ENCODE assay signal across 8 cellular contexts in genomic region chr6:105401247-105402089, GRCh38. TPM values are rescaled to one million over a fixed set of nuclear protein-coding genes. Genes with fewer than 3 reads are reported as not detected.
DNase-seq lines count a peak whose midpoint lies in the region; ATAC-seq and TF ChIP-seq lines count a peak whose summit lies in the region.

No MANE protein-coding gene starts in this region.

- H3K4me1 Mint-ChIP-seq in endodermal cell: peaks cover 41% of the 10 kb centered on the region

- H3K27ac Mint-ChIP-seq in endodermal cell: peak overlapping the region; percentile 91

- 49 to 56% methylated on average over 6 to 8 of the region's 8 CpGs for WGBS in endodermal cell (ENCODE audit: insufficient coverage in 1 of 2, insufficient read length in 1 of 2), 2 experiments
- no CpG with 5 or more reads among the region's 8 CpGs for WGBS in neuronal stem cell (ENCODE audit: extremely low coverage in 2 of 2, insufficient read length in 2 of 2, insufficient replicate concordance in 1 of 2), 2 donors

- H3K4me3 ChIP-seq in endodermal cell (ENCODE audit: low read length): peak overlapping the region; percentile 91
- H3K4me3 ChIP-seq in neuronal stem cell (ENCODE audit: low read length in 2 of 2): peak overlapping the region; percentile 86 to 97

- no peaks in the 10 kb centered on the region for H3K9me3 ChIP-seq in endodermal cell (ENCODE audit: control insufficient read depth, low read length)
- no peaks in the 10 kb centered on the region for H3K9me3 ChIP-seq in neuronal stem cell (replicated peaks in 1 of 2; ENCODE audit: control insufficient read depth in 2 of 2, insufficient read depth in 1 of 2, low read depth in 1 of 2, low read length in 2 of 2)

- H3K4me3 Mint-ChIP-seq in endodermal cell: peak overlapping the region; percentile 85

- no peaks in the 10 kb centered on the region for H3K9me3 Mint-ChIP-seq in endodermal cell

- H3K36me3 ChIP-seq in endodermal cell (ENCODE audit: control insufficient read depth, insufficient read depth, low read length) (no peaks in the 10 kb centered on the region), neuronal stem cell (replicated peaks in 1 of 2; ENCODE audit: control insufficient read depth in 2 of 2, insufficient read depth in 2 of 2, low read length in 2 of 2) (peaks cover 0 to 6% of the 10 kb centered on the region in 2 donors)

- H3K9ac ChIP-seq in endodermal cell (ENCODE audit: extremely low read depth, low read length, poor library complexity, severe bottlenecking): peak overlapping the region; percentile 61
- H3K9ac ChIP-seq in neuronal stem cell (ENCODE audit: low read depth, low read length, poor library complexity): no peak overlapping the region

- H3K27me3 ChIP-seq in endodermal cell (ENCODE audit: control insufficient read depth, insufficient read depth, low read length, poor library complexity, severe bottlenecking): peaks cover 20% of the 10 kb centered on the region
- peaks cover 0 to 8% (median 8%) of the 10 kb centered on the region in 3 experiments for H3K27me3 ChIP-seq in neuronal stem cell (ENCODE audit: control insufficient read depth in 3 of 3, insufficient read depth in 3 of 3, low read depth in 1 of 3, low read length in 3 of 3)

- ATAC-seq in HG03139 (IDR thresholded peaks at IDR 0.05; ENCODE audit: unreplicated experiment) (no peak), HG02884 (IDR thresholded peaks at IDR 0.05; ENCODE audit: unreplicated experiment) (no peak), HG03442 (IDR thresholded peaks at IDR 0.05; ENCODE audit: unreplicated experiment) (no peak)

- no peak overlapping the region for H3K14ac ChIP-seq in neuronal stem cell (ENCODE audit: low read length)

- no peak overlapping the region for H4K8ac ChIP-seq in neuronal stem cell (ENCODE audit: low read depth, low read length)

- H2AFZ ChIP-seq in neuronal stem cell (ENCODE audit: low read length): peak overlapping the region; percentile 98

- H4K91ac ChIP-seq in neuronal stem cell (ENCODE audit: low read depth, low read length, poor library complexity): no peak overlapping the region

- DNase-seq in COR-L47 (lab: John Stamatoyannopoulos, UW) (peak; percentile 3), NCI-H69 (lab: John Stamatoyannopoulos, UW) (peak; percentile 38), endodermal cell (no peak), neuronal stem cell (ENCODE audit: low spot score) (no peak), HuH-7.5 (ENCODE audit: low spot score) (no peak)

- H3K18ac ChIP-seq in neuronal stem cell (ENCODE audit: low read length): no peak overlapping the region

- no peak overlapping the region for H2BK12ac ChIP-seq in neuronal stem cell (ENCODE audit: low read length)

- no peak for TF ChIP-seq CTCF in endodermal cell (conservative IDR thresholded peaks at IDR 0.05)

- H3K79me1 ChIP-seq in neuronal stem cell (ENCODE audit: low read depth, low read length): peaks cover 2% of the 10 kb centered on the region

- no peak overlapping the region for H3K23ac ChIP-seq in neuronal stem cell (ENCODE audit: low read depth, low read length, poor library complexity)

- no peak overlapping the region for H2BK15ac ChIP-seq in neuronal stem cell (ENCODE audit: low read length)

- H3K36me3 Mint-ChIP-seq in endodermal cell (ENCODE audit: low read depth): no peaks in the 10 kb centered on the region

- H3K4me1 ChIP-seq in endodermal cell (ENCODE audit: control insufficient read depth, insufficient read depth, low read length) (peaks cover 8% of the 10 kb centered on the region), neuronal stem cell (ENCODE audit: control insufficient read depth in 2 of 2, insufficient read depth in 1 of 2, low read depth in 1 of 2, low read length in 2 of 2) (peaks cover 6 to 17% of the 10 kb centered on the region in 2 donors)

- H3K27ac ChIP-seq in endodermal cell (ENCODE audit: low read depth, low read length) (no peak overlapping the region), neuronal stem cell (replicated peaks; ENCODE audit: low read length) (no peak overlapping the region)

- no peak overlapping the region for H2BK5ac ChIP-seq in neuronal stem cell (ENCODE audit: low read length)

- H2AK5ac ChIP-seq in neuronal stem cell (ENCODE audit: low read depth, low read length): no peak overlapping the region

- no peak overlapping the region for H3K4ac ChIP-seq in neuronal stem cell (ENCODE audit: low read length)

- no peak overlapping the region for H2BK120ac ChIP-seq in neuronal stem cell (ENCODE audit: low read depth, low read length)

- H3K27me3 Mint-ChIP-seq in endodermal cell (ENCODE audit: insufficient read depth): peaks cover 12% of the 10 kb centered on the region

- peak overlapping the region; percentile 69 for H3K4me2 ChIP-seq in neuronal stem cell (ENCODE audit: insufficient read depth, low read length, poor library complexity, severe bottlenecking)

RNA-seq across cellular contexts. Expression of gene PREP, which starts 1.4 kb away (rescaled TPM):
- 10 to 100 TPM; 42.9 to 52.2 TPM for total RNA-seq in endodermal cell
- polyA plus RNA-seq in endodermal cell (2013, experiment 1 of 2): 44.4 TPM
- polyA plus RNA-seq in endodermal cell (2013, experiment 2 of 2): 42.4 TPM
- polyA plus RNA-seq in neuronal stem cell (2013, experiment 1 of 2): 20.2 TPM
- polyA plus RNA-seq in neuronal stem cell (2013, experiment 2 of 2): 19.3 TPM

Comparison
In these comparisons a context has a peak if more than half of its experiments do, and no peak if none do; other contexts are left out.
1. DNase-seq: peak in COR-L47 (single experiment) and NCI-H69 (single experiment); none in endodermal cell (single experiment), neuronal stem cell (single experiment) and HuH-7.5 (single experiment).